19 cellular contexts compared by ENCODE assay signal in genomic region chr2:71827146-71827874, GRCh38.
DNase-seq lines count a peak whose midpoint lies in the region; ATAC-seq and TF ChIP-seq lines count a peak whose summit lies in the region.
"Had no signal": no experiment of that assay in that cellular context is flagged by ENCODE, and none has a peak within 500 bp of the region (broad histone marks: within the 10 kb centered on the region; RNA-seq: fewer than 3 reads in every experiment).

No MANE protein-coding gene starts in this region.

- no peak overlapping the region for H3K9ac ChIP-seq in neuronal stem cell (ENCODE audit: low read depth, low read length, poor library complexity)
- H3K9ac ChIP-seq: BLaER1 had no signal

- H3K4me3 ChIP-seq in esophagus muscularis mucosa (no peak overlapping the region), neuronal stem cell (ENCODE audit: low read length in 2 of 2) (no peak overlapping the region)
- H3K4me3 ChIP-seq: BLaER1, GM12878, GM23338 had no signal

- TF ChIP-seq POLR2A in esophagus muscularis mucosa (IDR thresholded peaks at IDR 0.05; ENCODE audit: low read depth), result no peak

- H3K4me1 ChIP-seq in esophagus muscularis mucosa, result peaks cover 18 to 26% (median 22%) of the 10 kb centered on the region in 4 donors
- H3K4me1 ChIP-seq in neuronal stem cell (ENCODE audit: control insufficient read depth in 2 of 2, insufficient read depth in 1 of 2, low read depth in 1 of 2, low read length in 2 of 2), result no peaks in the 10 kb centered on the region
- H3K4me1 ChIP-seq: BLaER1 had no signal

- peak overlapping the region; percentile 58 for H3K18ac ChIP-seq in neuronal stem cell (ENCODE audit: low read length)

- H3K27ac ChIP-seq in esophagus muscularis mucosa (replicated peaks in 1 of 4), result no peak overlapping the region
- no peak overlapping the region for H3K27ac ChIP-seq in neuronal stem cell (replicated peaks; ENCODE audit: low read length)
- H3K27ac ChIP-seq: BLaER1 had no signal

- no peak overlapping the region for H2AK5ac ChIP-seq in neuronal stem cell (ENCODE audit: low read depth, low read length)

- H2BK120ac ChIP-seq in neuronal stem cell (ENCODE audit: low read depth, low read length), result no peak overlapping the region

- WGBS in esophagus muscularis mucosa, result 96% methylated on average over 7 of the region's 7 CpGs
- WGBS in neuronal stem cell (ENCODE audit: extremely low coverage in 2 of 2, insufficient read length in 2 of 2, insufficient replicate concordance in 1 of 2), 2 donors, result no CpG with 5 or more reads among the region's 7 CpGs

- H3K4ac ChIP-seq in neuronal stem cell (ENCODE audit: low read length), result no peak overlapping the region

- H3K4me2 ChIP-seq in neuronal stem cell (ENCODE audit: insufficient read depth, low read length, poor library complexity, severe bottlenecking), result no peak overlapping the region
- H3K4me2 ChIP-seq: BLaER1, GM23338 had no signal

- H3K14ac ChIP-seq in neuronal stem cell (ENCODE audit: low read length), result no peak overlapping the region

- no peaks in the 10 kb centered on the region for H3K79me1 ChIP-seq in neuronal stem cell (ENCODE audit: low read depth, low read length)

- no peak overlapping the region for H2BK12ac ChIP-seq in neuronal stem cell (ENCODE audit: low read length)

- H3K27me3 ChIP-seq in esophagus muscularis mucosa, result no peaks in the 10 kb centered on the region
- peaks cover 0 to 4% (median 0%) of the 10 kb centered on the region in 3 experiments for H3K27me3 ChIP-seq in neuronal stem cell (ENCODE audit: control insufficient read depth in 3 of 3, insufficient read depth in 3 of 3, low read depth in 1 of 3, low read length in 3 of 3)
- H3K27me3 ChIP-seq: BLaER1 had no signal

- H3K23ac ChIP-seq in neuronal stem cell (ENCODE audit: low read depth, low read length, poor library complexity), result no peak overlapping the region

- TF ChIP-seq CTCF in esophagus muscularis mucosa (IDR thresholded peaks at IDR 0.05), result no peak

- H4K91ac ChIP-seq in neuronal stem cell (ENCODE audit: low read depth, low read length, poor library complexity), result no peak overlapping the region

- H3K36me3 ChIP-seq in esophagus muscularis mucosa (no peaks in the 10 kb centered on the region), neuronal stem cell (replicated peaks in 1 of 2; ENCODE audit: control insufficient read depth in 2 of 2, insufficient read depth in 2 of 2, low read length in 2 of 2) (no peaks in the 10 kb centered on the region)
- H3K36me3 ChIP-seq: BLaER1 had no signal

- ATAC-seq in GM18498 (IDR thresholded peaks at IDR 0.05; ENCODE audit: unreplicated experiment), result no peak
- ATAC-seq in HG03135 (IDR thresholded peaks at IDR 0.05; ENCODE audit: unreplicated experiment), result no peak
- ATAC-seq: GM12878, GM23338, HCT116, HepG2 had no signal

- no peak overlapping the region for H2BK15ac ChIP-seq in neuronal stem cell (ENCODE audit: low read length)

- intact Hi-C loops in esophagus muscularis mucosa (cut with DNase I), result no loop called here

- H3K9me3 ChIP-seq in esophagus muscularis mucosa (no peaks in the 10 kb centered on the region), neuronal stem cell (replicated peaks in 1 of 2; ENCODE audit: control insufficient read depth in 2 of 2, insufficient read depth in 1 of 2, low read depth in 1 of 2, low read length in 2 of 2) (peaks cover 0 to 2% of the 10 kb centered on the region in 2 donors)

- no peak for TF ChIP-seq EP300 in esophagus muscularis mucosa (IDR thresholded peaks at IDR 0.05)

- DNase-seq in DMS 273 (lab: John Stamatoyannopoulos, UW; ENCODE audit: unreplicated experiment) (peak; percentile 80), RPMI7951 (ENCODE audit: low read depth) (peak; percentile 24), esophagus muscularis mucosa (ENCODE audit: extremely low spot score) (peak; percentile 74), neuronal stem cell (ENCODE audit: low spot score) (no peak), SHP77 treated with DMSO at 0.1 percent for 48 hours (lab: John Stamatoyannopoulos, UW) (no peak), NCI-H69 (lab: John Stamatoyannopoulos, UW) (no peak)
- DNase-seq: 8988T; CD4-positive, alpha-beta memory T cell; DMS53; DND-41; EL; HFFc6 had no signal

- H2AFZ ChIP-seq in neuronal stem cell (ENCODE audit: low read length), result no peak overlapping the region
- H2AFZ ChIP-seq: GM23338 had no signal

- H2BK5ac ChIP-seq in neuronal stem cell (ENCODE audit: low read length), result no peak overlapping the region

- H4K8ac ChIP-seq in neuronal stem cell (ENCODE audit: low read depth, low read length), result no peak overlapping the region

Comparison
In these comparisons a context has a peak if more than half of its experiments do, and no peak if none do; other contexts are left out.
1. DNase-seq: peak in DMS 273 (single experiment), RPMI7951 (single experiment) and esophagus muscularis mucosa (single experiment); none in neuronal stem cell (single experiment), SHP77 treated with DMSO at 0.1 percent for 48 hours (single experiment) and NCI-H69 (single experiment).